Comparison of ENCODE assay signal across 1 cellular context in the genomic region with DNA sequence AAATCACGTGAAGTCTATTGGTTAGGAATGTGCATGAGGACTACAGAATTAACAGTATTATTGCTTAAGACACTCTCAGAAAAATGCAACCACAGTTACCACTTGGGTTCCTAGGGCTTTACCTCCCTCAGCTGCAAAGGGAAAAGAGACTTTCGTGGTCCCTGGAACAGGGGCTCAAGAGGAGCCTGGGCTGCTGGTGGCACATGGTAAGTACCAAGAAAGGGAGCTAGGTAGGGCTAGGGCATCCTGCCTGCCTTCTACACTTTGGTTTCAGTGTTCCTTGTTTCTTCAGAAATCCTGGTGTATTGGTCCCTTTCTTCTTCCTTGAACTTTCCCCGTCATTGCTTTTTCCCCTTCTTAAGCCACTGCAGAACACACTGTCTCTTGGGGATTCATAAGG.
TF ChIP-seq lines count a peak whose summit lies in the region.

No MANE protein-coding gene starts in this region.

TF ChIP-seq in WTC11, 78 proteins besides CTCF, POLR2A, EP300 and RAD21 (continued from another document):
- TF ChIP-seq, protein P1, sequence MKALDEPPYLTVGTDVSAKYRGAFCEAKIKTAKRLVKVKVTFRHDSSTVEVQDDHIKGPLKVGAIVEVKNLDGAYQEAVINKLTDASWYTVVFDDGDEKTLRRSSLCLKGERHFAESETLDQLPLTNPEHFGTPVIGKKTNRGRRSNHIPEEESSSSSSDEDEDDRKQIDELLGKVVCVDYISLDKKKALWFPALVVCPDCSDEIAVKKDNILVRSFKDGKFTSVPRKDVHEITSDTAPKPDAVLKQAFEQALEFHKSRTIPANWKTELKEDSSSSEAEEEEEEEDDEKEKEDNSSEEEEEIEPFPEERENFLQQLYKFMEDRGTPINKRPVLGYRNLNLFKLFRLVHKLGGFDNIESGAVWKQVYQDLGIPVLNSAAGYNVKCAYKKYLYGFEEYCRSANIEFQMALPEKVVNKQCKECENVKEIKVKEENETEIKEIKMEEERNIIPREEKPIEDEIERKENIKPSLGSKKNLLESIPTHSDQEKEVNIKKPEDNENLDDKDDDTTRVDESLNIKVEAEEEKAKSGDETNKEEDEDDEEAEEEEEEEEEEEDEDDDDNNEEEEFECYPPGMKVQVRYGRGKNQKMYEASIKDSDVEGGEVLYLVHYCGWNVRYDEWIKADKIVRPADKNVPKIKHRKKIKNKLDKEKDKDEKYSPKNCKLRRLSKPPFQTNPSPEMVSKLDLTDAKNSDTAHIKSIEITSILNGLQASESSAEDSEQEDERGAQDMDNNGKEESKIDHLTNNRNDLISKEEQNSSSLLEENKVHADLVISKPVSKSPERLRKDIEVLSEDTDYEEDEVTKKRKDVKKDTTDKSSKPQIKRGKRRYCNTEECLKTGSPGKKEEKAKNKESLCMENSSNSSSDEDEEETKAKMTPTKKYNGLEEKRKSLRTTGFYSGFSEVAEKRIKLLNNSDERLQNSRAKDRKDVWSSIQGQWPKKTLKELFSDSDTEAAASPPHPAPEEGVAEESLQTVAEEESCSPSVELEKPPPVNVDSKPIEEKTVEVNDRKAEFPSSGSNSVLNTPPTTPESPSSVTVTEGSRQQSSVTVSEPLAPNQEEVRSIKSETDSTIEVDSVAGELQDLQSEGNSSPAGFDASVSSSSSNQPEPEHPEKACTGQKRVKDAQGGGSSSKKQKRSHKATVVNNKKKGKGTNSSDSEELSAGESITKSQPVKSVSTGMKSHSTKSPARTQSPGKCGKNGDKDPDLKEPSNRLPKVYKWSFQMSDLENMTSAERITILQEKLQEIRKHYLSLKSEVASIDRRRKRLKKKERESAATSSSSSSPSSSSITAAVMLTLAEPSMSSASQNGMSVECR (CRISPR knock-in tag; IDR thresholded peaks at IDR 0.05; ENCODE audit: borderline replicate concordance): no peak
- no peak for TF ChIP-seq MXD4 (CRISPR knock-in tag; IDR thresholded peaks at IDR 0.05; ENCODE audit: borderline replicate concordance)
- TF ChIP-seq ZNF425 (CRISPR knock-in tag; conservative IDR thresholded peaks at IDR 0.05): no peak
- TF ChIP-seq, protein P2, sequence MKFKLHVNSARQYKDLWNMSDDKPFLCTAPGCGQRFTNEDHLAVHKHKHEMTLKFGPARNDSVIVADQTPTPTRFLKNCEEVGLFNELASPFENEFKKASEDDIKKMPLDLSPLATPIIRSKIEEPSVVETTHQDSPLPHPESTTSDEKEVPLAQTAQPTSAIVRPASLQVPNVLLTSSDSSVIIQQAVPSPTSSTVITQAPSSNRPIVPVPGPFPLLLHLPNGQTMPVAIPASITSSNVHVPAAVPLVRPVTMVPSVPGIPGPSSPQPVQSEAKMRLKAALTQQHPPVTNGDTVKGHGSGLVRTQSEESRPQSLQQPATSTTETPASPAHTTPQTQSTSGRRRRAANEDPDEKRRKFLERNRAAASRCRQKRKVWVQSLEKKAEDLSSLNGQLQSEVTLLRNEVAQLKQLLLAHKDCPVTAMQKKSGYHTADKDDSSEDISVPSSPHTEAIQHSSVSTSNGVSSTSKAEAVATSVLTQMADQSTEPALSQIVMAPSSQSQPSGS (CRISPR knock-in tag; IDR thresholded peaks at IDR 0.05; ENCODE audit: borderline replicate concordance, low read depth): no peak
- TF ChIP-seq JAZF1 (CRISPR knock-in tag; IDR thresholded peaks at IDR 0.05): no peak
